In the genomic region with DNA sequence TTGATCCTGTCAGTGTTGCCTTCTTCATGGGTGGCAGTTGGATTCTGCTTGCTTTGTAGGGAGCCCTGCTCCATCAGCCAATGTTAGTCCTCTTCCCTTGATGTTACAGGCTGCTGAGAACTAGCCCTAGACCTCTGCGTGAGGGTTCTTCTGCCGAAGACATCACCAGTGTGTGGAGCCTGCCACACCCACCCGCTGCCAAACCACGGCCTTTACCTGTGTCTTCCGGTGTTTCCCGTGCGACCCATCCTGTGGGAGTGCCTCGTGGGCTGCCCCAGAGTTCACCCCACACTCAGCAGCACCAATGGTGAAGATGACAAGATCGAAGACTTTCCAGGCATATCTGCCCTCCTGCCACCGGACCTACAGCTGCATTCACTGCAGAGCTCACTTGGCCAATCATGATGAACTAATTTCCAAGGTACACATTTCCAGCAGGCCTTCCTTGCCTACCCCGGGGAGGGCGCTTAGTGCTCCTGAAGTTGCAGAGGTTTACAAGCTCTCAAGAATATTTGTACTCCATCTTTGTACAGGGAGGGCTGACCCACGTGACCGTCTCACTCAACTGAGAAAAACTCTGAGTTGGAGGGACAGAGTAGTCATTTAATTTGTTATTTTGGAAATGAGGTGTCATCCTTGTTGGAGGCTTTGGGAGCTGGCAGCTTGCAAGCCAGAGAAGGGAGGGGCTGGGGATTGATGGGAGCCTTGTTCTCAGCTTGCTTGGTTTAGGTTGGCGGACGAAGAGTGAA, we compare ENCODE assay signal across 16 cellular contexts. TPM values are rescaled to one million over a fixed set of nuclear protein-coding genes. Genes with fewer than 3 reads are reported as not detected.
A peak's percentile ranks its signal among the peaks of the same experiment; 100 is the strongest.
DNase-seq lines count a peak whose midpoint lies in the region; ATAC-seq and TF ChIP-seq lines count a peak whose summit lies in the region.
"Had no signal": no experiment of that assay in that cellular context is flagged by ENCODE, and none has a peak within 500 bp of the region (broad histone marks: within the 10 kb centered on the region; RNA-seq: fewer than 3 reads in every experiment).

No MANE protein-coding gene starts in this region.

- no peak for TF ChIP-seq CTCF in tibial nerve (IDR thresholded peaks at IDR 0.05)

- H3K9me3 ChIP-seq in tibial nerve = no peaks in the 10 kb centered on the region
- H3K9me3 ChIP-seq: suprapubic skin had no signal

- no peaks in the 10 kb centered on the region for H3K27me3 Mint-ChIP-seq in naive thymus-derived CD8-positive, alpha-beta T cell

- H3K4me1 ChIP-seq in tibial nerve = peaks cover 0 to 97% (median 62%) of the 10 kb centered on the region in 4 donors

- H3K9me3 Mint-ChIP-seq in naive thymus-derived CD8-positive, alpha-beta T cell = peaks cover 0 to 6% (median 0%) of the 10 kb centered on the region in 9 donors

- peak; percentile 79 to 90 for ATAC-seq in naive thymus-derived CD8-positive, alpha-beta T cell
- ATAC-seq in HG03565 (IDR thresholded peaks at IDR 0.05; ENCODE audit: unreplicated experiment) = no peak
- no peak for ATAC-seq in HG03159 (IDR thresholded peaks at IDR 0.05; ENCODE audit: unreplicated experiment)

- peak overlapping the region; percentile 69 to 91 (median 86) for H3K27ac Mint-ChIP-seq in naive thymus-derived CD8-positive, alpha-beta T cell
- H3K27ac Mint-ChIP-seq: activated T-helper 2 cell treated with anti-CD3 and anti-CD28 coated beads, Interferon-gamma antibody, Interleukin-2, Interleukin-4, amounts not matched to agents 10 μg/mL and 5 μg/mL and 100 μg/mL, durations not matched to agents 14 hours and 24 hours and 36 hours had no signal

- H3K4me3 ChIP-seq in tibial nerve = no peak overlapping the region
- H3K4me3 ChIP-seq: cardiac muscle cell, lung, skin epidermis, suprapubic skin had no signal

- H3K4me1 Mint-ChIP-seq in naive thymus-derived CD8-positive, alpha-beta T cell = peaks cover 53 to 92% (median 88%) of the 10 kb centered on the region in 4 donors

- H3K36me3 ChIP-seq in tibial nerve = peaks cover 0 to 20% (median 0%) of the 10 kb centered on the region in 3 donors

- DNase-seq in activated naive CD4-positive, alpha-beta T cell treated with Interleukin-2 at 50 U/mL for 16 hours = peak; percentile 18
- no peak for DNase-seq in activated naive CD4-positive, alpha-beta T cell (lab: John Stamatoyannopoulos, UW)
- DNase-seq in activated effector memory CD4-positive, alpha-beta T cell treated with anti-CD3 and anti-CD28 coated beads, Interleukin-2, amount 50 U/mL, for 16 hours = peak; percentile 69
- peak in 1 of 10 donors; percentile 25 for DNase-seq in naive thymus-derived CD8-positive, alpha-beta T cell
- no peak for DNase-seq in tibial nerve (ENCODE audit: low spot score in 2 of 2)
- DNase-seq in activated gamma-delta T cell treated with Interleukin-2 at 50 U/mL for 16 hours = no peak
- DNase-seq: DMS53, hippocampal formation, NCI-H226 had no signal

- H3K36me3 Mint-ChIP-seq in naive thymus-derived CD8-positive, alpha-beta T cell = peaks cover 7 to 49% (median 28%) of the 10 kb centered on the region in 3 donors

- WGBS in tibial nerve, 2 donors = 91 to 92% methylated on average over 16 of the region's 16 CpGs

- TF ChIP-seq POLR2A in tibial nerve (IDR thresholded peaks at IDR 0.05) = no peak

- POLR2A ChIA-PET in naive thymus-derived CD8-positive, alpha-beta T cell (lab: Charles Lee) = interaction anchor here (0.6 to 7.4 kb wide), 4 partner anchors 9 to 21 kb away, joined by 4 to 60 read pairs (median 12); partner anchors contain the start of gene YPEL2

- no peak for TF ChIP-seq EP300 in tibial nerve (IDR thresholded peaks at IDR 0.05)

- peak overlapping the region; percentile 5 to 81 (median 42) for H3K27ac ChIP-seq in tibial nerve
- H3K27ac ChIP-seq: cardiac muscle cell, suprapubic skin had no signal

- H3K4me3 Mint-ChIP-seq in naive thymus-derived CD8-positive, alpha-beta T cell = peak overlapping the region; percentile 28 to 75 (median 70)

- H3K27me3 ChIP-seq in tibial nerve = no peaks in the 10 kb centered on the region
- H3K27me3 ChIP-seq: cardiac muscle cell, suprapubic skin had no signal

RNA-seq across cellular contexts. Expression of gene YPEL2, which starts 21.8 kb away (rescaled TPM):
- 10 to 100 TPM; 73.5 to 75.0 TPM for total RNA-seq in naive thymus-derived CD8-positive, alpha-beta T cell
- polyA plus RNA-seq in naive thymus-derived CD8-positive, alpha-beta T cell = 10 to 100 TPM; 22.0 to 28.7 (median 25.2) TPM
- 10 to 100 TPM; 33.6 to 59.9 (median 48.7) TPM for total RNA-seq in tibial nerve

Comparison
In these comparisons a context has a peak if more than half of its experiments do, and no peak if none do; other contexts are left out.
1. DNase-seq: peak in activated naive CD4-positive, alpha-beta T cell treated with Interleukin-2 at 50 U/mL for 16 hours (single experiment) and activated effector memory CD4-positive, alpha-beta T cell treated with anti-CD3 and anti-CD28 coated beads, Interleukin-2, amount 50 U/mL, for 16 hours (single experiment); none in activated naive CD4-positive, alpha-beta T cell (0 of 4), tibial nerve (0 of 2) and activated gamma-delta T cell treated with Interleukin-2 at 50 U/mL for 16 hours (single experiment).
2. ATAC-seq: peak in naive thymus-derived CD8-positive, alpha-beta T cell (2 of 2); none in HG03565 (single experiment) and HG03159 (single experiment).